ENCODE assay signal across 16 cellular contexts in genomic region chr11:10638285-10638684, GRCh38. TPM values are rescaled to one million over a fixed set of nuclear protein-coding genes. Genes with fewer than 3 reads are reported as not detected.
DNase-seq lines count a peak whose midpoint lies in the region; ATAC-seq and TF ChIP-seq lines count a peak whose summit lies in the region.
"Had no signal": no experiment of that assay in that cellular context is flagged by ENCODE, and none has a peak within 500 bp of the region (broad histone marks: within the 10 kb centered on the region; RNA-seq: fewer than 3 reads in every experiment).

No MANE protein-coding gene starts in this region.

- WGBS in smooth muscle cell (ENCODE audit: low lambda C conversion rate): 29% methylated on average over 3 of the region's 3 CpGs
- WGBS in H9 (ENCODE audit: extremely low coverage, insufficient read length, low lambda C conversion rate): no CpG with 5 or more reads among the region's 3 CpGs

- no peak overlapping the region for H4K91ac ChIP-seq in H9 (ENCODE audit: insufficient read length, low read depth, low read length)

- H3K4me3 Mint-ChIP-seq in H9: no peak overlapping the region
- H3K4me3 Mint-ChIP-seq: activated naive CD8-positive, alpha-beta T cell treated with anti-CD3 and anti-CD28 coated beads, Interleukin-2, amount 50 U/mL, for 24 hours; naive thymus-derived CD8-positive, alpha-beta T cell; T-helper 17 cell had no signal

- no peaks in the 10 kb centered on the region for H3K23me2 ChIP-seq in H9 (ENCODE audit: insufficient read length, low read depth, low read length, poor library complexity, severe bottlenecking)

- no peak overlapping the region for H4K8ac ChIP-seq in H9 (replicated peaks; ENCODE audit: insufficient read length, low read depth, low read length)

- H3K27ac ChIP-seq in coronary artery (peak overlapping the region; percentile 60 to 82), smooth muscle cell (ENCODE audit: low read depth) (peak overlapping the region; percentile 49), H9 (ENCODE audit: insufficient read length, low read depth, low read length) (no peak overlapping the region)
- H3K27ac ChIP-seq: RWPE1 had no signal

- H3K4me3 ChIP-seq in HFF-Myc (replicated peaks; ENCODE audit: low read depth, low read length): no peak overlapping the region
- H3K4me3 ChIP-seq in coronary artery: no peak overlapping the region
- no peak overlapping the region for H3K4me3 ChIP-seq in smooth muscle cell

- no peak overlapping the region for H2BK12ac ChIP-seq in H9 (ENCODE audit: insufficient read length, low read depth, low read length)

- H4K5ac ChIP-seq in H9 (ENCODE audit: insufficient read length, low read depth, low read length): no peak overlapping the region

- no peaks in the 10 kb centered on the region for H3K9me3 ChIP-seq in smooth muscle cell (replicated peaks; ENCODE audit: low read depth)
- H3K9me3 ChIP-seq in H9 (ENCODE audit: control insufficient read depth, low read depth, low read length): no peaks in the 10 kb centered on the region

- H3K79me1 ChIP-seq in H9 (ENCODE audit: insufficient read depth, low read depth, low read length, poor library complexity, severe bottlenecking): no peaks in the 10 kb centered on the region

- H2BK5ac ChIP-seq in H9 (ENCODE audit: insufficient read length, low read length): no peak overlapping the region

- no peaks in the 10 kb centered on the region for H3K9me3 Mint-ChIP-seq in H9
- H3K9me3 Mint-ChIP-seq: activated naive CD8-positive, alpha-beta T cell treated with anti-CD3 and anti-CD28 coated beads, Interleukin-2, amount 50 U/mL, for 24 hours; naive thymus-derived CD8-positive, alpha-beta T cell had no signal

- H3K27me3 ChIP-seq in smooth muscle cell (ENCODE audit: low read depth) (no peaks in the 10 kb centered on the region), H9 (ENCODE audit: insufficient read depth, low read length) (no peaks in the 10 kb centered on the region)

- H3K27me3 Mint-ChIP-seq in H9 (ENCODE audit: low read depth): peaks cover 2% of the 10 kb centered on the region; the same call in 1 of the 2 replicates
- H3K27me3 Mint-ChIP-seq: activated naive CD8-positive, alpha-beta T cell treated with anti-CD3 and anti-CD28 coated beads, Interleukin-2, amount 50 U/mL, for 24 hours had no signal

- H3K56ac ChIP-seq in H9 (ENCODE audit: insufficient read length, low read depth, low read length): no peak overlapping the region

- H2AFZ ChIP-seq in smooth muscle cell (ENCODE audit: low read depth) (no peak overlapping the region), H9 (ENCODE audit: low read length) (no peak overlapping the region)

- H3K4ac ChIP-seq in H9 (ENCODE audit: low read depth, low read length): no peak overlapping the region

- H3K9ac ChIP-seq in smooth muscle cell (ENCODE audit: low read depth): no peak overlapping the region
- H3K9ac ChIP-seq in H9 (ENCODE audit: extremely low read depth, insufficient read length, low read length): no peak overlapping the region

- no peak overlapping the region for H2BK15ac ChIP-seq in H9 (ENCODE audit: low read depth, low read length)

- no peaks in the 10 kb centered on the region for H4K20me1 ChIP-seq in smooth muscle cell (ENCODE audit: low read depth)
- no peaks in the 10 kb centered on the region for H4K20me1 ChIP-seq in H9 (ENCODE audit: control insufficient read depth, insufficient read depth, insufficient read length)

- H3K4me1 ChIP-seq in smooth muscle cell (ENCODE audit: low read depth) (peaks cover 26% of the 10 kb centered on the region), H9 (ENCODE audit: insufficient read depth, low read length) (peaks cover 2% of the 10 kb centered on the region; the same call in 1 of the 2 replicates)

- no peaks in the 10 kb centered on the region for H3K36me3 ChIP-seq in smooth muscle cell (ENCODE audit: low read depth)

- H3K23ac ChIP-seq in H9 (ENCODE audit: insufficient read length, low read depth, low read length): no peak overlapping the region

- no peak overlapping the region for H2BK120ac ChIP-seq in H9 (ENCODE audit: low read depth, low read length, poor library complexity, severe bottlenecking)

- DNase-seq in HFF-Myc (ENCODE audit: extremely low read depth, low read depth) (peak; percentile 39), coronary artery (ENCODE audit: low spot score) (no peak), left kidney (ENCODE audit: low read depth, low spot score) (peak; percentile 38), smooth muscle cell (lab: John Stamatoyannopoulos, UW; ENCODE audit: unreplicated experiment) (no peak), H9 (no peak)
- DNase-seq in effector CD8-positive, alpha-beta T cell (lab: John Stamatoyannopoulos, UW): no peak
- no peak for DNase-seq in stimulated activated CD4-positive, alpha-beta T cell treated with anti-CD3 and anti-CD28 coated beads, Interleukin-4, amount 100 ng/mL, for 4 hours
- DNase-seq: activated naive CD8-positive, alpha-beta T cell treated with anti-CD3 and anti-CD28 coated beads, Interleukin-2, amount 50 U/mL, for 24 hours; DMS 273 treated with DMSO at 0.1 percent for 48 hours; naive thymus-derived CD8-positive, alpha-beta T cell; NCI-H1694; NCI-H774; T-helper 17 cell had no signal

- no peak overlapping the region for H3K18ac ChIP-seq in H9 (ENCODE audit: insufficient read length, low read depth, low read length)

- H3F3A ChIP-seq in smooth muscle cell (ENCODE audit: low read depth): no peaks in the 10 kb centered on the region

- H3K79me2 ChIP-seq in smooth muscle cell (ENCODE audit: low read depth) (no peaks in the 10 kb centered on the region), H9 (ENCODE audit: insufficient read depth, low read length) (no peaks in the 10 kb centered on the region)

- H2BK20ac ChIP-seq in H9 (ENCODE audit: low read depth, low read length, poor library complexity, severe bottlenecking): no peak overlapping the region

- H3K27ac Mint-ChIP-seq in H9: no peak overlapping the region
- H3K27ac Mint-ChIP-seq: activated naive CD8-positive, alpha-beta T cell treated with anti-CD3 and anti-CD28 coated beads, Interleukin-2, amount 50 U/mL, for 24 hours; T-helper 17 cell had no signal

- H2AK5ac ChIP-seq in H9 (ENCODE audit: insufficient read length, low read length): no peak overlapping the region

- no peak overlapping the region for H3K14ac ChIP-seq in H9 (ENCODE audit: insufficient read depth, low read length)

- H3K4me2 ChIP-seq in smooth muscle cell (peak overlapping the region; percentile 39), H9 (ENCODE audit: insufficient read depth, insufficient read length, low read length) (no peak overlapping the region)

- peaks cover 17 to 20% of the 10 kb centered on the region in 2 experiments for H3K4me1 Mint-ChIP-seq in H9

- no peak overlapping the region for H3T11ph ChIP-seq in H9 (ENCODE audit: low read length)

- no peak for TF ChIP-seq CTCF in HFF-Myc (IDR thresholded peaks at IDR 0.05; ENCODE audit: low read depth, low read length, missing control alignments)
- no peak for TF ChIP-seq CTCF in coronary artery (IDR thresholded peaks at IDR 0.05)
- no peak for TF ChIP-seq CTCF in smooth muscle cell (IDR thresholded peaks at IDR 0.05; ENCODE audit: borderline replicate concordance, insufficient read depth, poor library complexity, severe bottlenecking)
- no peak for TF ChIP-seq CTCF in H9 (conservative IDR thresholded peaks at IDR 0.05)

- ATAC-seq in GM18858 (IDR thresholded peaks at IDR 0.05; ENCODE audit: unreplicated experiment): no peak
- ATAC-seq: activated naive CD8-positive, alpha-beta T cell treated with anti-CD3 and anti-CD28 coated beads, Interleukin-2, amount 50 U/mL, for 24 hours; left lobe of liver; naive thymus-derived CD8-positive, alpha-beta T cell; T-helper 17 cell had no signal

- no peaks in the 10 kb centered on the region for H3K36me3 Mint-ChIP-seq in H9 (ENCODE audit: insufficient read depth in 1 of 3, low read depth in 3 of 3)
- H3K36me3 Mint-ChIP-seq: naive thymus-derived CD8-positive, alpha-beta T cell had no signal

RNA-seq across cellular contexts. Expression of gene IRAG1, which starts 55.3 kb away (rescaled TPM):
- total RNA-seq in smooth muscle cell (4.1 and 4.4 TPM in 2 replicates), H9 (2021) (2.4 and 3.3 TPM in 2 replicates)
- polyA plus RNA-seq in smooth muscle cell: 2.5 and 2.9 TPM in 2 replicates
- total RNA-seq: naive thymus-derived CD8-positive, alpha-beta T cell had no signal
- polyA plus RNA-seq: naive thymus-derived CD8-positive, alpha-beta T cell had no signal

Comparison
In these comparisons a context has a peak if more than half of its experiments do, and no peak if none do; other contexts are left out.
1. DNase-seq: peak in HFF-Myc (single experiment) and left kidney (single experiment); none in coronary artery (single experiment), smooth muscle cell (single experiment), H9 (single experiment), effector CD8-positive, alpha-beta T cell (single experiment) and stimulated activated CD4-positive, alpha-beta T cell treated with anti-CD3 and anti-CD28 coated beads, Interleukin-4, amount 100 ng/mL, for 4 hours (0 of 2).